In the genomic region with DNA sequence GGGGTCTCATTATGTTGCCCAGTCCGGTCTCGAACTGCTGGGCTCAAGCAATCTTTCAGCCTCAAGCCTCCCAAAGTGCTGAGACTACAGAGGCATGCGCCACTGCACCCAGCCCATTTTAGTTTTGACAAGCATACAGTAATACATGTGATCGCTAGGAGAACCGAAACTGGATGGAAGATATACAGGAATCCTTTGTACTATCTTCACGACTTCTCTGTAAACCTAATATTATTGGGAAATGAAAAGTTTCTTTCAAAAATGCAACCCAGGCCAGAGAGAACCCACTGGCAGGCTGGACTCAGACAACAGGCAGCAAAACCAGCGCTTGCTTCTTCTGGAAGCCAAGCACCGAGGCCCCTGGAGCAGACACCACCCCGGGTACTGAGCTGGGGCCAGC, we compare ENCODE assay signal across 18 cellular contexts. TPM values are rescaled to one million over a fixed set of nuclear protein-coding genes. Genes with fewer than 3 reads are reported as not detected.
DNase-seq lines count a peak whose midpoint lies in the region; ATAC-seq and TF ChIP-seq lines count a peak whose summit lies in the region.
"Had no signal": no experiment of that assay in that cellular context is flagged by ENCODE, and none has a peak within 500 bp of the region (broad histone marks: within the 10 kb centered on the region; RNA-seq: fewer than 3 reads in every experiment).

No MANE protein-coding gene starts in this region.

- H3K4me3 ChIP-seq in subcutaneous abdominal adipose tissue (ENCODE audit: low read depth in 1 of 5, low read length in 5 of 5) (peak overlapping the region; percentile 54 to 69 (median 61)), spleen (no peak overlapping the region)
- H3K4me3 ChIP-seq: adrenal gland, SJSA1 had no signal

- peaks cover 6 to 54% (median 33%) of the 10 kb centered on the region in 5 donors for H3K36me3 ChIP-seq in subcutaneous abdominal adipose tissue (ENCODE audit: control insufficient read depth in 5 of 5, insufficient read depth in 5 of 5, low read length in 5 of 5)
- peaks cover 0 to 82% (median 55%) of the 10 kb centered on the region in 6 donors for H3K36me3 ChIP-seq in spleen

- H3K9me3 Mint-ChIP-seq in activated naive CD4-positive, alpha-beta T cell treated with anti-CD3 and anti-CD28 coated beads for 36 hours: no peaks in the 10 kb centered on the region
- no peaks in the 10 kb centered on the region for H3K9me3 Mint-ChIP-seq in activated naive CD4-positive, alpha-beta T cell treated with anti-CD3 and anti-CD28 coated beads, Interleukin-2, amount 10 ng/mL, durations not matched to agents 7 days and 5 days
- no peaks in the 10 kb centered on the region for H3K9me3 Mint-ChIP-seq in activated CD4-positive, alpha-beta memory T cell treated with anti-CD3 and anti-CD28 coated beads for 36 hours
- H3K9me3 Mint-ChIP-seq: mesothelial cell of epicardium had no signal

- 87 to 94% (median 94%) methylated on average over 9 of the region's 9 CpGs for WGBS in spleen, 5 donors

- POLR2A ChIA-PET in activated CD4-positive, alpha-beta memory T cell treated with anti-CD3 and anti-CD28 coated beads for 36 hours (lab: Charles Lee): interaction anchor here (2.2 kb wide), 1 partner anchor 9 kb away, joined by 5 read pairs; a partner anchor contains a TSS

- H3K36me3 Mint-ChIP-seq in activated naive CD4-positive, alpha-beta T cell treated with anti-CD3 and anti-CD28 coated beads for 36 hours (ENCODE audit: low read depth): peaks cover 19% of the 10 kb centered on the region
- peaks cover 59% of the 10 kb centered on the region for H3K36me3 Mint-ChIP-seq in activated naive CD4-positive, alpha-beta T cell treated with anti-CD3 and anti-CD28 coated beads, Interleukin-2, amount 10 ng/mL, durations not matched to agents 7 days and 5 days
- H3K36me3 Mint-ChIP-seq in activated CD4-positive, alpha-beta memory T cell treated with anti-CD3 and anti-CD28 coated beads for 36 hours: peaks cover 15% of the 10 kb centered on the region

- DNase-seq in activated naive CD4-positive, alpha-beta T cell treated with anti-CD3 and anti-CD28 coated beads for 36 hours: no peak
- no peak for DNase-seq in activated naive CD4-positive, alpha-beta T cell treated with anti-CD3 and anti-CD28 coated beads, Interleukin-2, amount 10 ng/mL, durations not matched to agents 7 days and 5 days
- no peak for DNase-seq in activated CD4-positive, alpha-beta memory T cell treated with anti-CD3 and anti-CD28 coated beads for 36 hours
- peak; percentile 90 for DNase-seq in foreskin melanocyte
- no peak for DNase-seq in retina
- DNase-seq in spleen: no peak
- DNase-seq: adrenal gland; DMS79; GOT3; NCI-H2107; NCI-H510A treated with DMSO at 0.1 percent for 48 hours; stimulated activated CD4-positive, alpha-beta T cell treated with anti-CD3 and anti-CD28 coated beads, Interleukin-4, amount 100 ng/mL, for 4 hours; T1000 had no signal

- no peaks in the 10 kb centered on the region for H3K27me3 ChIP-seq in subcutaneous abdominal adipose tissue (ENCODE audit: control insufficient read depth in 5 of 5, insufficient read depth in 4 of 5, low read length in 5 of 5)
- no peaks in the 10 kb centered on the region for H3K27me3 ChIP-seq in spleen (replicated peaks in 1 of 7)
- H3K27me3 ChIP-seq: adrenal gland, SJSA1 had no signal

- TF ChIP-seq POLR2A in spleen (IDR thresholded peaks at IDR 0.05): no peak

- H3K4me3 Mint-ChIP-seq in activated naive CD4-positive, alpha-beta T cell treated with anti-CD3 and anti-CD28 coated beads for 36 hours: no peak overlapping the region
- no peak overlapping the region for H3K4me3 Mint-ChIP-seq in activated naive CD4-positive, alpha-beta T cell treated with anti-CD3 and anti-CD28 coated beads, Interleukin-2, amount 10 ng/mL, durations not matched to agents 7 days and 5 days
- H3K4me3 Mint-ChIP-seq in activated CD4-positive, alpha-beta memory T cell treated with anti-CD3 and anti-CD28 coated beads for 36 hours: no peak overlapping the region
- H3K4me3 Mint-ChIP-seq: mesothelial cell of epicardium had no signal

- no peak for ATAC-seq in HG02981 (IDR thresholded peaks at IDR 0.05; ENCODE audit: unreplicated experiment)

- peak overlapping the region; percentile 95 for H3K27ac Mint-ChIP-seq in activated naive CD4-positive, alpha-beta T cell treated with anti-CD3 and anti-CD28 coated beads for 36 hours
- no peak overlapping the region for H3K27ac Mint-ChIP-seq in activated naive CD4-positive, alpha-beta T cell treated with anti-CD3 and anti-CD28 coated beads, Interleukin-2, amount 10 ng/mL, durations not matched to agents 7 days and 5 days
- H3K27ac Mint-ChIP-seq in activated CD4-positive, alpha-beta memory T cell treated with anti-CD3 and anti-CD28 coated beads for 36 hours: peak overlapping the region; percentile 95
- H3K27ac Mint-ChIP-seq: mesothelial cell of epicardium had no signal

- H3K27ac ChIP-seq in subcutaneous abdominal adipose tissue (ENCODE audit: low read depth, low read length) (peak overlapping the region; percentile 99), spleen (peak overlapping the region in 1 of 8 donors; percentile 6)
- H3K27ac ChIP-seq: HL-60, SJSA1 had no signal

- peaks cover 7 to 80% (median 61%) of the 10 kb centered on the region in 5 donors for H3K4me1 ChIP-seq in subcutaneous abdominal adipose tissue (ENCODE audit: control insufficient read depth in 5 of 5, insufficient read depth in 5 of 5, low read length in 5 of 5)
- H3K4me1 ChIP-seq in spleen: peaks cover 4 to 55% (median 23%) of the 10 kb centered on the region in 6 donors
- H3K4me1 ChIP-seq: SJSA1 had no signal

- H3K27me3 Mint-ChIP-seq in activated naive CD4-positive, alpha-beta T cell treated with anti-CD3 and anti-CD28 coated beads for 36 hours (ENCODE audit: low read depth): no peaks in the 10 kb centered on the region
- H3K27me3 Mint-ChIP-seq in activated naive CD4-positive, alpha-beta T cell treated with anti-CD3 and anti-CD28 coated beads, Interleukin-2, amount 10 ng/mL, durations not matched to agents 7 days and 5 days: no peaks in the 10 kb centered on the region
- no peaks in the 10 kb centered on the region for H3K27me3 Mint-ChIP-seq in activated CD4-positive, alpha-beta memory T cell treated with anti-CD3 and anti-CD28 coated beads for 36 hours

- peaks cover 56% of the 10 kb centered on the region for H3K4me1 Mint-ChIP-seq in activated naive CD4-positive, alpha-beta T cell treated with anti-CD3 and anti-CD28 coated beads for 36 hours (ENCODE audit: low read depth)
- peaks cover 46% of the 10 kb centered on the region for H3K4me1 Mint-ChIP-seq in activated naive CD4-positive, alpha-beta T cell treated with anti-CD3 and anti-CD28 coated beads, Interleukin-2, amount 10 ng/mL, durations not matched to agents 7 days and 5 days
- peaks cover 38% of the 10 kb centered on the region for H3K4me1 Mint-ChIP-seq in activated CD4-positive, alpha-beta memory T cell treated with anti-CD3 and anti-CD28 coated beads for 36 hours (ENCODE audit: low read depth)
- H3K4me1 Mint-ChIP-seq: mesothelial cell of epicardium had no signal

- no peak for TF ChIP-seq CTCF in spleen (IDR thresholded peaks at IDR 0.05 in 8 of 11, conservative IDR thresholded peaks at IDR 0.05 in 3 of 11)

- H3K9me3 ChIP-seq in subcutaneous abdominal adipose tissue (ENCODE audit: control insufficient read depth in 5 of 5, low read length in 5 of 5) (no peaks in the 10 kb centered on the region), spleen (no peaks in the 10 kb centered on the region)
- H3K9me3 ChIP-seq: adrenal gland, SJSA1 had no signal

- CTCF ChIA-PET in activated naive CD4-positive, alpha-beta T cell treated with anti-CD3 and anti-CD28 coated beads for 36 hours (lab: Charles Lee): interaction anchor here (1.7 to 3.8 kb wide), 3 partner anchors 11 to 95 kb away, joined by 6 to 16 read pairs (median 15); no protein-coding TSS in a partner anchor
- CTCF ChIA-PET in activated naive CD4-positive, alpha-beta T cell treated with anti-CD3 and anti-CD28 coated beads, Interleukin-2, amount 10 ng/mL, durations not matched to agents 7 days and 5 days (lab: Charles Lee): interaction anchor here (0.7 to 2.9 kb wide), 6 partner anchors 11 to 95 kb away, joined by 4 to 11 read pairs (median 5); no protein-coding TSS in a partner anchor
- CTCF ChIA-PET in activated CD4-positive, alpha-beta memory T cell treated with anti-CD3 and anti-CD28 coated beads for 36 hours (lab: Charles Lee): interaction anchor here (1.5 to 2.3 kb wide), 4 partner anchors 11 to 95 kb away, joined by 5 to 17 read pairs (median 8); no protein-coding TSS in a partner anchor

- intact Hi-C loops in activated naive CD4-positive, alpha-beta T cell treated with anti-CD3 and anti-CD28 coated beads for 36 hours (cut with micrococcal nuclease): loop anchor here (1.0 kb wide), 1 partner anchor 11 kb away; no protein-coding TSS in a partner anchor
- intact Hi-C loops in activated CD4-positive, alpha-beta memory T cell treated with anti-CD3 and anti-CD28 coated beads for 36 hours (cut with micrococcal nuclease): loop anchor here (1.0 kb wide), 1 partner anchor 9 kb away; no protein-coding TSS in a partner anchor
- intact Hi-C loops in spleen (cut with DNase I; ENCODE audit: low total_unique reads): no loop called here

- peak overlapping the region in 4 of 5 donors; percentile 11 to 95 (median 68) for H3K9ac ChIP-seq in subcutaneous abdominal adipose tissue (ENCODE audit: low read length in 5 of 5)

RNA-seq across cellular contexts. Expression of a gene that starts 9.4 kb away (rescaled TPM):
- total RNA-seq in activated naive CD4-positive, alpha-beta T cell treated with anti-CD3 and anti-CD28 coated beads for 36 hours: 10 to 100 TPM; 21.6 to 24.3 TPM
- total RNA-seq in activated CD4-positive, alpha-beta memory T cell treated with anti-CD3 and anti-CD28 coated beads for 36 hours: 10 to 100 TPM; 32.6 to 32.8 TPM
- total RNA-seq in spleen: 10 to 100 TPM; 24.2 to 36.9 (median 30.2) TPM
- 10 to 100 TPM; 13.8 to 19.3 (median 13.9) TPM for polyA plus RNA-seq in spleen

RNA-seq across cellular contexts. Expression of a gene that starts 40.4 kb away (rescaled TPM):
- 10 to 100 TPM; 20.7 to 21.0 TPM for total RNA-seq in activated naive CD4-positive, alpha-beta T cell treated with anti-CD3 and anti-CD28 coated beads for 36 hours
- total RNA-seq in activated CD4-positive, alpha-beta memory T cell treated with anti-CD3 and anti-CD28 coated beads for 36 hours: 10 to 100 TPM; 23.6 to 24.3 TPM
- 10 to 100 TPM; 12.4 to 28.0 (median 18.5) TPM for total RNA-seq in spleen
- polyA plus RNA-seq in spleen: 10 to 100 TPM in 2 of 3 donors, 1 to 10 TPM in 1; 9.7 to 18.6 (median 10.7) TPM

Comparison
In these comparisons a context has a peak if more than half of its experiments do, and no peak if none do; other contexts are left out.
1. H3K4me3 ChIP-seq: peak in subcutaneous abdominal adipose tissue (5 of 5); none in spleen (0 of 8).